ENCODE assay signal across 18 cellular contexts in the genomic region with DNA sequence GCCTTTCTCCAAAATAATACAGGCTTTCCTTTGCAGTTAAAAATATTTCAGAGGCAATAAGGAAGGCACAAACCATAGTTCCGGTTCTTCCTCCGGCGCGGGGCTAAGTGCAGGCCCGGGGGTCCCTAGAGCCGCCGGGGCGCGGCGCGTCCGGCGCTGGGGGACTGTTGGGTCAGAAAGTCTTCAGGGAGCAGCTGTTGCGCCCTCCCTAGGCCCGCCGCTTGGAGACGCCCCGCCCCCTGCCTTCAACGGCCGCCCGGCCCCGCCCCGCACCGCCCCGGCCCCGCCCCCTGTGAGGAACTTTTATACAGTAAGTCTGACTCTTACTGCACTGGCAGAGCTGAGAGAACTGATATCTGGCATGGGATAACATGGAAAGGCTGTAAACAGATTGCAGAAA.
"Had no signal": no experiment of that assay in that cellular context is flagged by ENCODE, and none has a peak within 500 bp of the region (broad histone marks: within the 10 kb centered on the region; RNA-seq: fewer than 3 reads in every experiment).

No MANE protein-coding gene starts in this region.

- H3K4me1 Mint-ChIP-seq: activated CD4-positive, alpha-beta memory T cell treated with anti-CD3 and anti-CD28 coated beads, Interleukin-2, amount 10 ng/mL, durations not matched to agents 7 days and 5 days; central memory CD8-positive, alpha-beta T cell had no signal

- H3K4me3 ChIP-seq: ascending aorta, coronary artery, gastrocnemius medialis, left ventricle myocardium inferior, neural progenitor cell, psoas muscle, stomach, thoracic aorta, upper lobe of left lung had no signal

- H3K27ac Mint-ChIP-seq: activated CD4-positive, alpha-beta memory T cell treated with anti-CD3 and anti-CD28 coated beads, Interleukin-2, amount 10 ng/mL, durations not matched to agents 7 days and 5 days; neural progenitor cell; T-helper 2 cell treated with Interferon-gamma antibody and Interleukin-4, amounts not matched to agents 5 μg/mL and 100 μg/mL, for 36 hours had no signal

- DNase-seq: activated CD4-positive, alpha-beta memory T cell treated with anti-CD3 and anti-CD28 coated beads, Interleukin-2, amount 10 ng/mL, durations not matched to agents 7 days and 5 days; activated CD4-positive, alpha-beta T cell treated with anti-CD3 and anti-CD28 coated beads for 48 hours; activated CD4-positive, CD25-positive, alpha-beta regulatory T cell; activated naive CD4-positive, alpha-beta T cell; gastrocnemius medialis; head of caudate nucleus; left ventricle myocardium inferior; mammary epithelial cell; psoas muscle; stimulated activated CD4-positive, alpha-beta T cell treated with anti-CD3 and anti-CD28 coated beads, Interleukin-2, amount 100 ng/mL, for 24 hours; stomach had no signal

- H3K27me3 Mint-ChIP-seq: activated CD4-positive, alpha-beta memory T cell treated with anti-CD3 and anti-CD28 coated beads, Interleukin-2, amount 10 ng/mL, durations not matched to agents 7 days and 5 days; central memory CD8-positive, alpha-beta T cell had no signal

- H3K36me3 ChIP-seq: ascending aorta, gastrocnemius medialis, left ventricle myocardium inferior, neural progenitor cell, stomach, thoracic aorta, upper lobe of left lung had no signal

- ATAC-seq: gastrocnemius medialis had no signal

- H3K36me3 Mint-ChIP-seq: neural progenitor cell had no signal

- H3K27me3 ChIP-seq: ascending aorta, gastrocnemius medialis, neural progenitor cell, stomach, upper lobe of left lung had no signal

- H3K9me3 ChIP-seq: ascending aorta, gastrocnemius medialis, left ventricle myocardium inferior, psoas muscle, thoracic aorta had no signal

- H3K4me3 Mint-ChIP-seq: activated CD4-positive, alpha-beta memory T cell treated with anti-CD3 and anti-CD28 coated beads, Interleukin-2, amount 10 ng/mL, durations not matched to agents 7 days and 5 days; central memory CD8-positive, alpha-beta T cell; neural progenitor cell; T-helper 2 cell treated with Interferon-gamma antibody and Interleukin-4, amounts not matched to agents 5 μg/mL and 100 μg/mL, for 36 hours had no signal

- H3K4me1 ChIP-seq: ascending aorta, gastrocnemius medialis, left ventricle myocardium inferior, neural progenitor cell, psoas muscle, stomach, upper lobe of left lung had no signal

- H3K9me3 Mint-ChIP-seq: central memory CD8-positive, alpha-beta T cell; neural progenitor cell; T-helper 2 cell treated with Interferon-gamma antibody and Interleukin-4, amounts not matched to agents 5 μg/mL and 100 μg/mL, for 36 hours had no signal

- H3K27ac ChIP-seq: ascending aorta, coronary artery, gastrocnemius medialis, left ventricle myocardium inferior, neural progenitor cell, psoas muscle, stomach, thoracic aorta, upper lobe of left lung had no signal
